Comparison of ENCODE assay signal across 19 cellular contexts in the genomic region with DNA sequence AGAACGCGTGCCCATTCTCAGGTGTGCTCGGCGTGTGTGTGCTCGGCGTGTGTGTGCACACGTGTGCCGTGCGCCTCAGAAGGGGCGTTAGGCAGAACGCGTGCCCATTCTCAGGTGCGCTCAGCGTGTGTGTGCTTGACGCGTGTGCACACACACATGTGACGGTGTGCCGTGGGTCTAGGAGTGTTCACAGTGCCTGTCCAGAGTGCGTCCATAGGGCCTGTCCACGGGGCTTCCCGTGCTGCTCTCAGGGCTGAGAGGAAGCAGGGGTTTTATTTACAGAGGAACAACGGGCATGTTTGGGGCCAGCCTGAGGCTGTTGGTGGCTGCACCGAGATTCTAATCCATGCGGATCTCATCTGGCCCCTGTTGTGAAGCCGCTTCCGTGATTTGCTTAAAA. TPM values are rescaled to one million over a fixed set of nuclear protein-coding genes. Genes with fewer than 3 reads are reported as not detected.
DNase-seq lines count a peak whose midpoint lies in the region; ATAC-seq, FAIRE-seq and TF ChIP-seq lines count a peak whose summit lies in the region.
"Had no signal": no experiment of that assay in that cellular context is flagged by ENCODE, and none has a peak within 500 bp of the region (broad histone marks: within the 10 kb centered on the region; RNA-seq: fewer than 3 reads in every experiment).

No MANE protein-coding gene starts in this region.

- no peak overlapping the region for H2BK20ac ChIP-seq in IMR-90 (ENCODE audit: low read depth, low read length)
- H2BK20ac ChIP-seq in H1 (ENCODE audit: low read length), result no peak overlapping the region

- TF ChIP-seq POLR2A in IMR-90 (IDR thresholded peaks at IDR 0.05; ENCODE audit: low read depth, low read length) (no peak), H1 (IDR thresholded peaks at IDR 0.05; ENCODE audit: control extremely low read depth in 1 of 2, low read depth in 2 of 2, low read length in 2 of 2) (no peak), stomach (IDR thresholded peaks at IDR 0.05) (no peak)

- H4K8ac ChIP-seq in IMR-90 (ENCODE audit: low read depth in 2 of 2, low read length in 2 of 2), result no peak overlapping the region
- no peak overlapping the region for H4K8ac ChIP-seq in H1 (ENCODE audit: extremely low read depth, insufficient read depth, low read length)

- H2AFZ ChIP-seq in IMR-90 (replicated peaks; ENCODE audit: low read length, poor library complexity), result peak overlapping the region; percentile 23
- H2AFZ ChIP-seq in H1 (ENCODE audit: low read length), result no peak overlapping the region

- no peak overlapping the region for H3K14ac ChIP-seq in IMR-90 (replicated peaks; ENCODE audit: low read depth, low read length)
- H3K14ac ChIP-seq in H1 (ENCODE audit: insufficient read length), result no peak overlapping the region

- FAIRE-seq in H1 (lab: Jason Lieb, UNC), result no peak
- FAIRE-seq: D721Med, G401.6, GM12892, H54 had no signal

- H2BK15ac ChIP-seq in IMR-90 (ENCODE audit: low read depth, low read length) (no peak overlapping the region), H1 (ENCODE audit: low read length) (no peak overlapping the region)

- H3K36me3 ChIP-seq in IMR-90 (ENCODE audit: control insufficient read depth, insufficient read depth, low read length), result peaks cover 37% of the 10 kb centered on the region
- peaks cover 0 to 8% (median 4%) of the 10 kb centered on the region in 4 experiments; a peak in 3 of 8 replicates for H3K36me3 ChIP-seq in H1 (ENCODE audit: control insufficient read depth in 2 of 4, insufficient read depth in 4 of 4, low read length in 3 of 4)
- peaks cover 0 to 73% (median 71%) of the 10 kb centered on the region in 4 donors for H3K36me3 ChIP-seq in stomach

- H3K27me3 ChIP-seq in IMR-90 (ENCODE audit: control insufficient read depth, insufficient read depth, low read length), result no peaks in the 10 kb centered on the region
- no peaks in the 10 kb centered on the region for H3K27me3 ChIP-seq in H1 (replicated peaks in 1 of 4; ENCODE audit: control insufficient read depth in 3 of 4, extremely low read depth in 1 of 4, insufficient read depth in 3 of 4, low read length in 3 of 4)
- H3K27me3 ChIP-seq in stomach, result no peaks in the 10 kb centered on the region
- H3K27me3 ChIP-seq: SJSA1 had no signal

- TF ChIP-seq RAD21 in IMR-90 (IDR thresholded peaks at IDR 0.05; ENCODE audit: low read length), result no peak
- TF ChIP-seq RAD21 in H1 (IDR thresholded peaks at IDR 0.05 in 1 of 2, conservative IDR thresholded peaks at IDR 0.05 in 1 of 2; ENCODE audit: low read depth in 2 of 2, low read length in 2 of 2), result no peak

- H3K9ac ChIP-seq in IMR-90 (ENCODE audit: low read depth, low read length) (no peak overlapping the region), H1 (replicated peaks in 1 of 4; ENCODE audit: extremely low read depth in 1 of 4, low read depth in 3 of 4, low read length in 3 of 4) (no peak overlapping the region)

- H2BK12ac ChIP-seq in H1 (ENCODE audit: low read depth, low read length), result no peak overlapping the region

- H3K18ac ChIP-seq in IMR-90 (ENCODE audit: low read depth, low read length), result no peak overlapping the region
- H3K18ac ChIP-seq in H1 (ENCODE audit: extremely low read depth, low read length), result no peak overlapping the region

- H4K91ac ChIP-seq in IMR-90 (ENCODE audit: insufficient read depth, low read depth, low read length), result no peak overlapping the region
- no peak overlapping the region for H4K91ac ChIP-seq in H1 (replicated peaks; ENCODE audit: insufficient read length, low read length)

- H3K79me1 ChIP-seq in IMR-90 (ENCODE audit: low read depth in 1 of 2, low read length in 2 of 2), result peaks cover 33 to 73% of the 10 kb centered on the region in 2 experiments
- peaks cover 7% of the 10 kb centered on the region for H3K79me1 ChIP-seq in H1 (ENCODE audit: low read depth, low read length)

- H3K4me1 ChIP-seq in IMR-90 (ENCODE audit: control insufficient read depth, insufficient read depth, low read length), result no peaks in the 10 kb centered on the region; the same call in 1 of the 2 replicates
- H3K4me1 ChIP-seq in H1 (replicated peaks in 1 of 4; ENCODE audit: control insufficient read depth in 3 of 4, insufficient read depth in 4 of 4, low read length in 3 of 4), result peaks cover 0 to 5% (median 3%) of the 10 kb centered on the region in 4 experiments; a peak in 5 of 7 replicates
- H3K4me1 ChIP-seq in stomach, result peaks cover 0 to 12% (median 4%) of the 10 kb centered on the region in 4 donors
- H3K4me1 ChIP-seq: SJSA1 had no signal

- CTCF ChIA-PET in IMR-90 (lab: Yijun Ruan, JAX), result no interaction called here
- CTCF ChIA-PET in H1 (lab: Charles Lee; ENCODE audit: partially characterized antibody), result interaction anchor here (2.2 kb wide), 1 partner anchor 9 kb away, joined by 8 read pairs; no protein-coding TSS in a partner anchor

- H4K20me1 ChIP-seq in IMR-90 (ENCODE audit: insufficient read depth, low read length) (peaks cover 79% of the 10 kb centered on the region), H1 (replicated peaks in 1 of 2; ENCODE audit: control insufficient read depth in 1 of 2, insufficient read depth in 2 of 2, low read length in 2 of 2) (peaks cover 7 to 11% of the 10 kb centered on the region in 2 experiments)

- no TSS peak for BruUV-seq in IMR-90 (replicated peaks; lab: Mats Ljungman, UMichigan)

- dilution Hi-C loops in IMR-90 (cut with HindIII; ENCODE audit: low sequenced_read_pairs, unreplicated experiment), result no loop called here

- DNase-seq in GM13977 (ENCODE audit: low spot score) (peak; percentile 11), IMR-90 (no peak), H1 (ENCODE audit: low read depth in 1 of 2, low spot score in 2 of 2) (no peak), stomach (peak; percentile 17), NCI-H2196 (lab: John Stamatoyannopoulos, UW; ENCODE audit: unreplicated experiment) (no peak)
- DNase-seq in effector CD8-positive, alpha-beta T cell (lab: John Stamatoyannopoulos, UW), result no peak
- DNase-seq: ACHN, DMS79 treated with DMSO at 0.1 percent for 48 hours, NCI-H1930, NCI-H2227 treated with DMSO at 0.1 percent for 48 hours, NCI-H526, RPMI8226 had no signal

- H3K27ac ChIP-seq in IMR-90 (ENCODE audit: insufficient read depth, low read length) (no peak overlapping the region), H1 (ENCODE audit: low read depth, low read length) (0 out of 2 replicates have a peak overlapping the region, but pooled peaks have one; percentile 10), stomach (no peak overlapping the region)
- H3K27ac ChIP-seq: SJSA1 had no signal

- TF ChIP-seq EP300 in H1 (IDR thresholded peaks at IDR 0.05; ENCODE audit: borderline replicate concordance in 1 of 2, low read depth in 2 of 2, low read length in 2 of 2) (no peak), stomach (IDR thresholded peaks at IDR 0.05) (no peak)

- H2BK5ac ChIP-seq in IMR-90 (ENCODE audit: low read depth, low read length, poor library complexity, severe bottlenecking), result no peak overlapping the region
- peak overlapping the region; percentile 71 for H2BK5ac ChIP-seq in H1 (ENCODE audit: low read depth, low read length)

- no peaks in the 10 kb centered on the region for H3K23me2 ChIP-seq in H1 (ENCODE audit: low read depth, low read length)

- H4K5ac ChIP-seq in IMR-90 (ENCODE audit: low read depth, low read length) (no peak overlapping the region), H1 (ENCODE audit: insufficient read length, low read depth, low read length) (no peak overlapping the region)

- H2AK5ac ChIP-seq in IMR-90 (ENCODE audit: low read depth, low read length), result no peak overlapping the region
- no peak overlapping the region for H2AK5ac ChIP-seq in H1 (ENCODE audit: low read depth, low read length)

- WGBS in IMR-90 (ENCODE audit: extremely low coverage in 2 of 2, insufficient read length in 1 of 2), 2 experiments, result 95% methylated on average over 21 of the region's 26 CpGs; no CpG with 5 or more reads in 1 of the 2 experiments
- 95% methylated on average over 20 of the region's 26 CpGs; no CpG with 5 or more reads in 1 of the 2 experiments for WGBS in H1 (ENCODE audit: extremely low coverage in 1 of 2, insufficient coverage in 1 of 2, insufficient read length in 1 of 2, insufficient replicate concordance in 2 of 2, low coverage in 1 of 2, low lambda C conversion rate in 2 of 2, missing lambda C conversion rate in 1 of 2), 2 experiments
- 81 to 93% (median 92%) methylated on average over 4 to 26 of the region's 26 CpGs for WGBS in stomach, 5 donors

- TF ChIP-seq CTCF in GM13977 (IDR thresholded peaks at IDR 0.05; ENCODE audit: extremely low read depth, insufficient read depth, missing control alignments) (no peak), IMR-90 (conservative IDR thresholded peaks at IDR 0.05; ENCODE audit: low read depth, low read length) (no peak), H1 (IDR thresholded peaks at IDR 0.05; ENCODE audit: control extremely low read depth in 1 of 3, insufficient read depth in 1 of 3, low read depth in 1 of 3, low read length in 3 of 3) (no peak), stomach (IDR thresholded peaks at IDR 0.05) (no peak)

- H3K79me2 ChIP-seq in H1 (ENCODE audit: control insufficient read depth in 1 of 2, insufficient read depth in 2 of 2, low read length in 2 of 2), result peaks cover 0 to 15% of the 10 kb centered on the region in 2 experiments; a peak in 1 of 4 replicates

- H3K9me3 ChIP-seq in IMR-90 (ENCODE audit: control insufficient read depth, insufficient read depth, low read length), result no peaks in the 10 kb centered on the region
- H3K9me3 ChIP-seq in H1 (ENCODE audit: insufficient read depth in 2 of 2, low read depth in 1 of 2, low read length in 1 of 2), result no peaks in the 10 kb centered on the region
- H3K9me3 ChIP-seq in stomach, result no peaks in the 10 kb centered on the region
- H3K9me3 ChIP-seq: SJSA1 had no signal

- intact Hi-C loops in IMR-90 (cut with micrococcal nuclease), result no loop called here
- intact Hi-C loops in stomach (cut with DNase I; ENCODE audit: low total_unique reads), result no loop called here

- H3K4me2 ChIP-seq in IMR-90 (ENCODE audit: low read depth, low read length), result no peak overlapping the region
- no peak overlapping the region for H3K4me2 ChIP-seq in H1 (ENCODE audit: insufficient read depth in 1 of 2, low read depth in 2 of 2, low read length in 2 of 2)

- H2AK9ac ChIP-seq in IMR-90 (replicated peaks; ENCODE audit: low read depth, low read length, poor library complexity), result no peak overlapping the region

- H3K4me3 ChIP-seq in IMR-90 (ENCODE audit: insufficient read depth, low read depth, low read length), result no peak overlapping the region
- H3K4me3 ChIP-seq in H1 (ENCODE audit: extremely low read depth in 1 of 4, insufficient read depth in 2 of 4, low read depth in 3 of 4, low read length in 4 of 4), result no peak overlapping the region
- H3K4me3 ChIP-seq in stomach, result no peak overlapping the region
- H3K4me3 ChIP-seq: SJSA1 had no signal

- POLR2A ChIA-PET in IMR-90 (lab: Charles Lee; ENCODE audit: unreplicated experiment), result no interaction called here
- POLR2A ChIA-PET in H1 (lab: Charles Lee; ENCODE audit: partially characterized antibody), result no interaction called here

- H3K9me1 ChIP-seq in IMR-90 (ENCODE audit: insufficient read depth, low read length), result peaks cover 15% of the 10 kb centered on the region; the same call in 1 of the 2 replicates

- H3K56ac ChIP-seq in IMR-90 (ENCODE audit: extremely low read depth, insufficient read depth, low read length), result no peak overlapping the region
- no peak overlapping the region for H3K56ac ChIP-seq in H1 (replicated peaks; ENCODE audit: insufficient read length, low read depth, low read length)

- H2BK120ac ChIP-seq in IMR-90 (ENCODE audit: low read depth, low read length) (no peak overlapping the region), H1 (replicated peaks; ENCODE audit: low read depth, low read length) (no peak overlapping the region)

- H3K4ac ChIP-seq in IMR-90 (ENCODE audit: low read depth, low read length) (no peak overlapping the region), H1 (replicated peaks; ENCODE audit: insufficient read length, low read depth, low read length) (no peak overlapping the region)

- in situ Hi-C loops in GM13977 (cut with MboI; ENCODE audit: low pct_unique_long_range_greater_than_20kb, low sequenced_read_pairs, unreplicated experiment), result no loop called here
- in situ Hi-C loops in IMR-90 (cut with MboI; ENCODE audit: low sequenced_read_pairs), result no loop called here

- ATAC-seq in IMR-90 (ENCODE audit: low read depth), result no peak
- ATAC-seq in GM21515 (IDR thresholded peaks at IDR 0.05; ENCODE audit: unreplicated experiment), result no peak
- ATAC-seq: CD8-positive, alpha-beta T cell had no signal

- no peak overlapping the region for H3K23ac ChIP-seq in IMR-90 (ENCODE audit: low read depth, low read length)
- H3K23ac ChIP-seq in H1 (ENCODE audit: insufficient read length), result no peak overlapping the region

RNA-seq across cellular contexts. Expression of gene AHRR, which starts 14.2 kb away (rescaled TPM):
- total RNA-seq in IMR-90 (2012; rRNA removed), result 15.6 and 16.7 TPM in 2 replicates
- polyA plus RNA-seq in IMR-90 (2012; rRNA removed), result 36.1 and 37.1 TPM in 2 replicates
- polyA plus RNA-seq in IMR-90 (2012; cell fraction: cytosol; rRNA removed), result 24.9 and 33.9 TPM in 2 replicates
- polyA plus RNA-seq in IMR-90 (2012; cell fraction: nucleus; rRNA removed; ENCODE audit: low replicate concordance), result 77.0 and 141 TPM in 2 replicates
- total RNA-seq in H1 (2021; fragmentation: NEBNext Ultra II Directional; extraction: Animal tissue kit (Norgen Biotek cat#: 25700)), result 0.80 and 1.4 TPM in 2 replicates
- 0.41 and 0.97 TPM in 2 replicates for polyA plus RNA-seq in H1 (2011; rRNA removed)
- polyA plus RNA-seq in H1 (2011; cell fraction: cytosol; rRNA removed), result 0.72 TPM
- polyA plus RNA-seq in H1 (2011; cell fraction: nucleus; rRNA removed), result 3.3 TPM
- 0.36 to 0.64 TPM (median 0.48 TPM) in 4 replicates for polyA plus RNA-seq in H1 (2012, experiment 1 of 2)
- polyA plus RNA-seq in H1 (2012, experiment 2 of 2), result 0.49 TPM
- 0.28 TPM for polyA plus RNA-seq in H1 (2013, experiment 1 of 2)
- 0.15 TPM for polyA plus RNA-seq in H1 (2013, experiment 2 of 2)
- 0.49 and 0.50 TPM in 2 replicates for polyA minus RNA-seq in H1 (2011; rRNA and poly(A)+ RNA removed)
- 0.66 TPM for polyA minus RNA-seq in H1 (2011; cell fraction: cytosol; rRNA and poly(A)+ RNA removed)
- polyA minus RNA-seq in H1 (2011; cell fraction: nucleus; rRNA and poly(A)+ RNA removed), result 1.5 TPM
- total RNA-seq in stomach, result 10 to 100 TPM in 1 of 5 donors, 1 to 10 TPM in 2, under 1 TPM in 1, not detected in 1; 0.92 to 47.8 (median 1.3) TPM
- polyA plus RNA-seq in stomach, result 1 to 10 TPM in 1 of 3 donors, under 1 TPM in 2; 0.63 to 1.1 (median 0.93) TPM

RNA-seq across cellular contexts. Expression of gene PDCD6, which starts 35.9 kb away (rescaled TPM):
- 158 and 168 TPM in 2 replicates for total RNA-seq in IMR-90 (2012; rRNA removed)
- 198 and 212 TPM in 2 replicates for polyA plus RNA-seq in IMR-90 (2012; rRNA removed)
- 189 and 290 TPM in 2 replicates for polyA plus RNA-seq in IMR-90 (2012; cell fraction: cytosol; rRNA removed)
- 198 and 241 TPM in 2 replicates for polyA plus RNA-seq in IMR-90 (2012; cell fraction: nucleus; rRNA removed; ENCODE audit: low replicate concordance)
- total RNA-seq in H1 (2021; fragmentation: NEBNext Ultra II Directional; extraction: Animal tissue kit (Norgen Biotek cat#: 25700)), result 73.8 and 74.2 TPM in 2 replicates
- polyA plus RNA-seq in H1 (2011; rRNA removed), result 150 and 193 TPM in 2 replicates
- 191 TPM for polyA plus RNA-seq in H1 (2011; cell fraction: cytosol; rRNA removed)
- 139 TPM for polyA plus RNA-seq in H1 (2011; cell fraction: nucleus; rRNA removed)
- 119 to 129 TPM (median 120 TPM) in 4 replicates for polyA plus RNA-seq in H1 (2012, experiment 1 of 2)
- polyA plus RNA-seq in H1 (2012, experiment 2 of 2), result 43.2 TPM
- polyA plus RNA-seq in H1 (2013, experiment 1 of 2), result 56.0 TPM
- 59.2 TPM for polyA plus RNA-seq in H1 (2013, experiment 2 of 2)
- 122 and 146 TPM in 2 replicates for polyA minus RNA-seq in H1 (2011; rRNA and poly(A)+ RNA removed)
- 59.1 TPM for polyA minus RNA-seq in H1 (2011; cell fraction: cytosol; rRNA and poly(A)+ RNA removed)
- polyA minus RNA-seq in H1 (2011; cell fraction: nucleus; rRNA and poly(A)+ RNA removed), result 53.7 TPM
- total RNA-seq in stomach, result 100 to 1,000 TPM in 1 of 5 donors, 10 to 100 TPM in 4; 58.5 to 105 (median 72.3) TPM
- 100 to 1,000 TPM; 108 to 119 (median 117) TPM for polyA plus RNA-seq in stomach

Comparison
In these comparisons a context has a peak if more than half of its experiments do, and no peak if none do; other contexts are left out.
1. DNase-seq: peak in GM13977 (single experiment) and stomach (single experiment); none in IMR-90 (single experiment), H1 (0 of 2), NCI-H2196 (single experiment) and effector CD8-positive, alpha-beta T cell (single experiment).